Comparison of ENCODE assay signal across 8 cellular contexts in the genomic region with DNA sequence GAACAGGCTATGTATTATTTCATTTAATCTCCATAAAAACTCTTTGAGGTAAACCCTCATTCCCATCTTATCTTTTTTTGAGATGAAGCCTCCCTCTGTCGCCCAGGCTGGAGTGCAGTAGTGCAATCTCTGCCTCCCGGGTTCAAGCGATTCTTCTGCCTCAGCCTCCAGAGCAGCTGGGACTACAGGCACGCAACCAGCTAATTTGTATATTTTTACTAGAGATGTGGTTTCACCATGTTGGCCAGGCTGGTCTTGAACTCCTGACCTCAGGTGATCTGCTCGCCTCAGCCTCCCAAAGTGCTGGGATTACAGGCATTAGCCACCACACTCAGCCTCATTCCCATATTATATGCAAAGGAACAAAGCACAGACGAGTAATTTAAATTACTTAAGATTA. TPM values are rescaled to one million over a fixed set of nuclear protein-coding genes. Genes with fewer than 3 reads are reported as not detected.
A peak's percentile ranks its signal among the peaks of the same experiment; 100 is the strongest.
DNase-seq lines count a peak whose midpoint lies in the region; ATAC-seq and TF ChIP-seq lines count a peak whose summit lies in the region.
"Not testable (repeated sequence)": the region's sequence is repeated elsewhere in the genome, so short reads cannot be mapped to it uniquely, and the experiment has no call there.

No MANE protein-coding gene starts in this region.

- H3K36me3 Mint-ChIP-seq in activated CD4-positive, alpha-beta T cell treated with anti-CD3 and anti-CD28 coated beads, Interleukin-2, amount 10 ng/mL, durations not matched to agents 7 days and 5 days (ENCODE audit: low read depth): peaks cover 46% of the 10 kb centered on the region
- H3K36me3 Mint-ChIP-seq in memory B cell: peaks cover 23% of the 10 kb centered on the region
- H3K36me3 Mint-ChIP-seq in progenitor cell of endocrine pancreas (ENCODE audit: insufficient read depth): peaks cover 27% of the 10 kb centered on the region

- peak overlapping the region; percentile 87 for H3K4me2 ChIP-seq in GM23248 (ENCODE audit: unreplicated experiment)

- not testable (repeated sequence) for H3K9me3 Mint-ChIP-seq in activated CD4-positive, alpha-beta T cell treated with anti-CD3 and anti-CD28 coated beads, Interleukin-2, amount 10 ng/mL, durations not matched to agents 7 days and 5 days; memory B cell; progenitor cell of endocrine pancreas (ENCODE audit: low read depth)

- H3K4me3 ChIP-seq in AG04450 (ENCODE audit: low read depth, low read length) (peak overlapping the region; percentile 49), GM23248 (peak overlapping the region; percentile 100), NT2/D1 (ENCODE audit: insufficient read length, low read depth) (peak overlapping the region; percentile 44), astrocyte of the spinal cord (ENCODE audit: low read depth, low read length) (peak overlapping the region; percentile 62), epithelial cell of proximal tubule (ENCODE audit: low read depth, low read length) (peak overlapping the region; percentile 88)

- not testable (repeated sequence) for DNase-seq in AG04450 (ENCODE audit: low read depth, low spot score); GM23248; NT2/D1 (ENCODE audit: low read depth, low spot score); activated CD4-positive, alpha-beta T cell treated with anti-CD3 and anti-CD28 coated beads, Interleukin-2, amount 10 ng/mL, durations not matched to agents 7 days and 5 days; astrocyte of the spinal cord (ENCODE audit: low read depth, low spot score); epithelial cell of proximal tubule (ENCODE audit: low read depth); memory B cell (ENCODE audit: low spot score in 2 of 2); progenitor cell of endocrine pancreas (ENCODE audit: low spot score, unreplicated experiment)

- peak overlapping the region; percentile 100 for H3K4me3 Mint-ChIP-seq in activated CD4-positive, alpha-beta T cell treated with anti-CD3 and anti-CD28 coated beads, Interleukin-2, amount 10 ng/mL, durations not matched to agents 7 days and 5 days
- H3K4me3 Mint-ChIP-seq in memory B cell (peak overlapping the region; percentile 100), progenitor cell of endocrine pancreas (ENCODE audit: low read depth) (peak overlapping the region; percentile 100)

- H3K27ac Mint-ChIP-seq in activated CD4-positive, alpha-beta T cell treated with anti-CD3 and anti-CD28 coated beads, Interleukin-2, amount 10 ng/mL, durations not matched to agents 7 days and 5 days: peak overlapping the region; percentile 100
- peak overlapping the region; percentile 99 for H3K27ac Mint-ChIP-seq in memory B cell
- peak overlapping the region; percentile 93 for H3K27ac Mint-ChIP-seq in progenitor cell of endocrine pancreas

- H3K79me2 ChIP-seq in GM23248 (ENCODE audit: insufficient read depth): peaks cover 26% of the 10 kb centered on the region

- H3K27ac ChIP-seq in AG04450 (ENCODE audit: low read depth, low read length); GM23248: not testable (repeated sequence)

- WGBS in GM23248 (ENCODE audit: low coverage in 1 of 2, low lambda C conversion rate in 2 of 2, missing lambda C conversion rate in 2 of 2), 2 experiments: 89 to 90% methylated on average over 6 of the region's 6 CpGs

- peaks cover 40% of the 10 kb centered on the region for H3K4me1 Mint-ChIP-seq in activated CD4-positive, alpha-beta T cell treated with anti-CD3 and anti-CD28 coated beads, Interleukin-2, amount 10 ng/mL, durations not matched to agents 7 days and 5 days
- H3K4me1 Mint-ChIP-seq in memory B cell (peaks cover 23% of the 10 kb centered on the region), progenitor cell of endocrine pancreas (ENCODE audit: low read depth) (peaks cover 17% of the 10 kb centered on the region)

- TF ChIP-seq CTCF in AG04450 (IDR thresholded peaks at IDR 0.05; ENCODE audit: low read depth, low read length); astrocyte of the spinal cord (IDR thresholded peaks at IDR 0.05; ENCODE audit: low read depth, low read length); epithelial cell of proximal tubule (conservative IDR thresholded peaks at IDR 0.05; ENCODE audit: low read depth, low read length); progenitor cell of endocrine pancreas (IDR thresholded peaks at IDR 0.05; ENCODE audit: unreplicated experiment): not testable (repeated sequence)

- not testable (repeated sequence) for H2AFZ ChIP-seq in GM23248

- not testable (repeated sequence) for H3K9me3 ChIP-seq in AG04450 (ENCODE audit: control insufficient read depth, insufficient read depth, low read length); GM23248 (ENCODE audit: low read depth); NT2/D1 (ENCODE audit: insufficient read depth, low read length)

- H3K27me3 Mint-ChIP-seq in activated CD4-positive, alpha-beta T cell treated with anti-CD3 and anti-CD28 coated beads, Interleukin-2, amount 10 ng/mL, durations not matched to agents 7 days and 5 days; memory B cell; progenitor cell of endocrine pancreas: not testable (repeated sequence)

- POLR2A ChIA-PET in AG04450 (lab: Yijun Ruan, JAX): interaction anchor here (0.6 kb wide), 1 partner anchor 318 kb away, joined by 3 read pairs; no protein-coding TSS in a partner anchor
- POLR2A ChIA-PET in activated CD4-positive, alpha-beta T cell treated with anti-CD3 and anti-CD28 coated beads, Interleukin-2, amount 10 ng/mL, durations not matched to agents 7 days and 5 days (lab: Charles Lee): not testable (repeated sequence)

- not testable (repeated sequence) for H4K20me1 ChIP-seq in GM23248 (ENCODE audit: insufficient read depth)

- not testable (repeated sequence) for H3K27me3 ChIP-seq in AG04450 (ENCODE audit: control insufficient read depth, insufficient read depth, low read length); GM23248 (replicated peaks; ENCODE audit: insufficient read depth); NT2/D1 (ENCODE audit: insufficient read depth, insufficient read length)

- CTCF ChIA-PET in AG04450 (lab: Charles Lee): interaction anchor here (0.7 kb wide), 1 partner anchor 167 kb away, joined by 4 read pairs; no protein-coding TSS in a partner anchor
- CTCF ChIA-PET in activated CD4-positive, alpha-beta T cell treated with anti-CD3 and anti-CD28 coated beads, Interleukin-2, amount 10 ng/mL, durations not matched to agents 7 days and 5 days (lab: Charles Lee): not testable (repeated sequence)

- H3F3A ChIP-seq in GM23248 (ENCODE audit: insufficient read depth): peaks cover 60% of the 10 kb centered on the region

- not testable (repeated sequence) for H3K9me2 ChIP-seq in GM23248 (ENCODE audit: insufficient read depth)

- H3K9ac ChIP-seq in GM23248: peak overlapping the region; percentile 97
- H3K9ac ChIP-seq in NT2/D1 (ENCODE audit: insufficient read length, low read depth): peak overlapping the region; percentile 78

- in situ Hi-C loops in GM23248 (cut with MboI); astrocyte of the spinal cord (cut with HindIII; ENCODE audit: low sequenced_read_pairs): not testable (repeated sequence)

- H3K36me3 ChIP-seq in GM23248 (ENCODE audit: low read depth) (peaks cover 44% of the 10 kb centered on the region), NT2/D1 (ENCODE audit: insufficient read depth, insufficient read length, low read length) (peaks cover 60% of the 10 kb centered on the region)

- H3K4me1 ChIP-seq in GM23248 (ENCODE audit: insufficient read depth): peaks cover 15% of the 10 kb centered on the region
- not testable (repeated sequence) for H3K4me1 ChIP-seq in NT2/D1 (ENCODE audit: insufficient read depth, insufficient read length)

- not testable (repeated sequence) for ATAC-seq in memory B cell (ENCODE audit: low read depth)

RNA-seq across cellular contexts. Expression of a gene that starts 1.7 kb away (rescaled TPM):
- polyA plus RNA-seq in AG04450 (2011; rRNA removed): 2,254 and 2,667 TPM in 2 replicates
- polyA minus RNA-seq in AG04450 (2011; rRNA and poly(A)+ RNA removed): 450 and 502 TPM in 2 replicates
- total RNA-seq in GM23248 (2014; rRNA removed; shearing (Covaris generic)): 1,076 and 1,254 TPM in 2 replicates
- polyA plus RNA-seq in GM23248 (2016; fragmentation: Nextera tagmentation; extraction: Ambion mirVana): 372 and 391 TPM in 2 replicates
- 1,000 to 10,000 TPM; 1,236 to 1,343 TPM for total RNA-seq in activated CD4-positive, alpha-beta T cell treated with anti-CD3 and anti-CD28 coated beads, Interleukin-2, amount 10 ng/mL, durations not matched to agents 7 days and 5 days
- total RNA-seq in epithelial cell of proximal tubule: 1,982 and 2,357 TPM in 2 replicates
- 1,626 and 1,651 TPM in 2 replicates for total RNA-seq in progenitor cell of endocrine pancreas

RNA-seq across cellular contexts. Expression of a gene that starts 11.1 kb away (rescaled TPM):
- polyA plus RNA-seq in AG04450 (2011; rRNA removed) (91.0 and 137 TPM in 2 replicates), GM23248 (2016; fragmentation: Nextera tagmentation; extraction: Ambion mirVana) (78.0 and 82.3 TPM in 2 replicates)
- polyA minus RNA-seq in AG04450 (2011; rRNA and poly(A)+ RNA removed): 88.5 and 102 TPM in 2 replicates
- 71.5 and 89.5 TPM in 2 replicates for total RNA-seq in GM23248 (2014; rRNA removed; shearing (Covaris generic))
- 10 to 100 TPM; 79.2 to 84.4 TPM for total RNA-seq in activated CD4-positive, alpha-beta T cell treated with anti-CD3 and anti-CD28 coated beads, Interleukin-2, amount 10 ng/mL, durations not matched to agents 7 days and 5 days
- total RNA-seq in epithelial cell of proximal tubule (78.3 and 80.5 TPM in 2 replicates), progenitor cell of endocrine pancreas (73.8 and 77.3 TPM in 2 replicates)

RNA-seq across cellular contexts. Expression of a gene that starts 25.5 kb away (rescaled TPM):
- polyA plus RNA-seq in AG04450 (2011; rRNA removed) (8.6 and 9.5 TPM in 2 replicates), GM23248 (2016; fragmentation: Nextera tagmentation; extraction: Ambion mirVana) (7.6 and 8.9 TPM in 2 replicates)
- 32.1 and 42.6 TPM in 2 replicates for polyA minus RNA-seq in AG04450 (2011; rRNA and poly(A)+ RNA removed)
- 7.5 and 13.9 TPM in 2 replicates for total RNA-seq in GM23248 (2014; rRNA removed; shearing (Covaris generic))
- total RNA-seq in activated CD4-positive, alpha-beta T cell treated with anti-CD3 and anti-CD28 coated beads, Interleukin-2, amount 10 ng/mL, durations not matched to agents 7 days and 5 days: 10 to 100 TPM; 43.2 to 44.7 TPM
- total RNA-seq in epithelial cell of proximal tubule (5.4 and 10.4 TPM in 2 replicates), progenitor cell of endocrine pancreas (86.7 and 88.8 TPM in 2 replicates)

Comparison
In these comparisons a context has a peak if more than half of its experiments do, and no peak if none do; other contexts are left out.
1. H3K4me3 ChIP-seq: peak in every context shown above with its lines; median percentile 100 in GM23248; 88 in epithelial cell of proximal tubule; 62 in astrocyte of the spinal cord; 49 in AG04450; 44 in NT2/D1.